Comparison of ENCODE assay signal across 30 cellular contexts in genomic region chr19:57052102-57052501, GRCh38.
"Had no signal": no experiment of that assay in that cellular context is flagged by ENCODE, and none has a peak within 500 bp of the region (broad histone marks: within the 10 kb centered on the region; RNA-seq: fewer than 3 reads in every experiment).

No MANE protein-coding gene starts in this region.

- H3K4me3 ChIP-seq: adrenal gland, body of pancreas, colonic mucosa, esophagus squamous epithelium, gastroesophageal sphincter had no signal

- H3K27ac ChIP-seq: adrenal gland, body of pancreas, colonic mucosa, epithelial cell of prostate, esophagus squamous epithelium, gastroesophageal sphincter, WERI-Rb-1 had no signal

- H3K9me3 ChIP-seq: adrenal gland, colonic mucosa had no signal

- H3K36me3 ChIP-seq: adrenal gland, colonic mucosa, esophagus squamous epithelium, gastroesophageal sphincter, WERI-Rb-1 had no signal

- H3K4me1 ChIP-seq: body of pancreas, colonic mucosa, esophagus squamous epithelium, gastroesophageal sphincter had no signal

- ATAC-seq: activated CD4-positive, CD25-positive, alpha-beta regulatory T cell treated with anti-CD3 and anti-CD28 coated beads, Interleukin-2, amount 50 U/mL, for 24 hours; activated CD8-positive, alpha-beta T cell treated with anti-CD3 and anti-CD28 coated beads for 36 hours; activated naive CD8-positive, alpha-beta T cell treated with anti-CD3 and anti-CD28 coated beads, Interleukin-2, amount 50 U/mL, for 24 hours; activated T-cell treated with anti-CD3 and anti-CD28 coated beads, Interleukin-2, amount 50 U/mL, for 4 hours; activated T-helper 17 cell treated with anti-CD3 and anti-CD28 coated beads, Interleukin-2, amount 50 U/mL, for 72 hours; body of pancreas; gastroesophageal sphincter; T-cell had no signal

- DNase-seq: activated B cell treated with CpG ODN at 0.5 μM for 24 hours; activated CD4-positive, alpha-beta T cell treated with anti-CD3 and anti-CD28 coated beads for 48 hours; activated CD4-positive, alpha-beta T cell treated with anti-CD3 and anti-CD28 coated beads, Interleukin-2, amount 50 U/mL, for 1 hour; activated CD4-positive, alpha-beta T cell treated with anti-CD3 and anti-CD28 coated beads, Interleukin-2, amount 50 U/mL, for 48 hours; activated CD8-positive, alpha-beta memory T cell treated with anti-CD3 and anti-CD28 coated beads for 24 hours; activated CD8-positive, alpha-beta T cell treated with anti-CD3 and anti-CD28 coated beads for 36 hours; activated effector memory CD4-positive, alpha-beta T cell treated with Interleukin-2 at 50 U/mL for 16 hours; activated naive CD4-positive, alpha-beta T cell treated with anti-CD3 and anti-CD28 coated beads for 36 hours; activated naive CD8-positive, alpha-beta T cell treated with anti-CD3 and anti-CD28 coated beads for 36 hours; activated naive CD8-positive, alpha-beta T cell treated with anti-CD3 and anti-CD28 coated beads, Interleukin-2, amount 50 U/mL, for 24 hours; activated T-cell treated with anti-CD3 and anti-CD28 coated beads, Interleukin-2, amount 50 U/mL, for 4 hours; adrenal gland; amygdala; aorta; body of pancreas; central memory CD4-positive, alpha-beta T cell; colonic mucosa; effector CD8-positive, alpha-beta T cell; esophagus squamous epithelium; foreskin melanocyte; SW 1271; T-cell; T-helper 9 cell; WERI-Rb-1 had no signal

- H3K27me3 ChIP-seq: adrenal gland, body of pancreas, colonic mucosa, esophagus squamous epithelium had no signal

- FAIRE-seq: endometrium, endothelial cell of umbilical vein had no signal
